Comparison of ENCODE assay signal across 8 cellular contexts in genomic region chr1:23980006-23980724, GRCh38. TPM values are rescaled to one million over a fixed set of nuclear protein-coding genes. Genes with fewer than 3 reads are reported as not detected.
DNase-seq lines count a peak whose midpoint lies in the region; ATAC-seq lines count a peak whose summit lies in the region.

Gene SRSF10, minus strand, starts transcription at chr1:23980327. Its CDS starts 72 bp downstream, at chr1:23980255.

- H3K4me3 ChIP-seq in mononuclear cell (ENCODE audit: low read length), result peak within 1 kb of the TSS; percentile 92

- H3K9me3 Mint-ChIP-seq in IgD-negative memory B cell, result no peaks in the 10 kb centered on the region

- peak; percentile 89 for ATAC-seq in GM21529 (IDR thresholded peaks at IDR 0.05; ENCODE audit: unreplicated experiment)

- H3K4me1 ChIP-seq in mononuclear cell (ENCODE audit: insufficient read depth, low read length), result peaks cover 33% of the 10 kb centered on the region

- no peaks in the 10 kb centered on the region for H3K27me3 ChIP-seq in mononuclear cell (ENCODE audit: insufficient read depth, low read length)

- peak within 1 kb of the TSS; percentile 86 to 99 (median 92) for H3K4me3 Mint-ChIP-seq in IgD-negative memory B cell

- H3K4me1 Mint-ChIP-seq in IgD-negative memory B cell, result peaks cover 35 to 49% (median 39%) of the 10 kb centered on the region in 3 donors

- H3K27ac Mint-ChIP-seq in IgD-negative memory B cell, result peak within 1 kb of the TSS; percentile 89 to 99 (median 97)

- DNase-seq in DMS153 (lab: John Stamatoyannopoulos, UW) (peak; percentile 98), OCI-M1 (lab: John Stamatoyannopoulos, UW) (peak; percentile 99), activated T-cell treated with anti-CD3 and anti-CD28 coated beads for 24 hours (ENCODE audit: low read depth) (peak; percentile 97), epidermal melanocyte (ENCODE audit: insufficient read length, low spot score) (peak; percentile 96)
- DNase-seq in stimulated activated CD8-positive, alpha-beta memory T cell treated with anti-CD3 and anti-CD28 coated beads, Interleukin-4, amount 100 ng/mL, for 1 hour (ENCODE audit: low read depth in 2 of 2, low spot score in 1 of 2), result peak; percentile 89 to 97

- no peaks in the 10 kb centered on the region for H3K9me3 ChIP-seq in mononuclear cell (ENCODE audit: low read depth, low read length)

- H3K36me3 Mint-ChIP-seq in IgD-negative memory B cell, result peaks cover 2% of the 10 kb centered on the region

- no peaks in the 10 kb centered on the region for H3K27me3 Mint-ChIP-seq in IgD-negative memory B cell

RNA-seq across cellular contexts. Expression of gene SRSF10, which starts in this region (rescaled TPM):
- polyA plus RNA-seq in IgD-negative memory B cell, result 116 TPM
- total RNA-seq in mononuclear cell, result 316 TPM

Comparison
In these comparisons a context has a peak if more than half of its experiments do, and no peak if none do; other contexts are left out.
1. Peak in every context shown above with its lines: DNase-seq, ATAC-seq and H3K4me3 ChIP-seq.